33 cellular contexts compared by ENCODE assay signal in genomic region chrX:140602140-140602539, GRCh38.
"Had no signal": no experiment of that assay in that cellular context is flagged by ENCODE, and none has a peak within 500 bp of the region (broad histone marks: within the 10 kb centered on the region; RNA-seq: fewer than 3 reads in every experiment).

No MANE protein-coding gene starts in this region.

- H3K36me3 ChIP-seq: MG63, Peyer's patch, SJSA1 had no signal

- H3K9ac ChIP-seq: SK-N-SH had no signal

- ATAC-seq: PC-3 had no signal

- H3K9me3 ChIP-seq: MG63, SJSA1, SK-N-SH had no signal

- DNase-seq: Kasumi-1, MG63, NCI-H1048, NCI-H1092 treated with DMSO at 0.1 percent for 48 hours, NCI-H1105 treated with DMSO at 0.1 percent for 48 hours, NCI-H1417, NCI-H1436, NCI-H146, NCI-H1694, NCI-H187, NCI-H1930, NCI-H2029 treated with DMSO at 0.1 percent for 48 hours, NCI-H2081 treated with DMSO at 0.1 percent for 48 hours, NCI-H2107, NCI-H2171, NCI-H226, NCI-H446 treated with DMSO at 0.1 percent for 48 hours, NCI-H510A, NCI-H524, NCI-H526, NCI-H69, NCI-H748 treated with DMSO at 0.1 percent for 48 hours, NCI-H82, OCI-M1, PC-3, Peyer's patch, Right ventricle myocardium superior, RPMI8226, SHP77 treated with DMSO at 0.1 percent for 48 hours, SK-N-SH, SW 1271, T-helper 1 cell had no signal

- H3K4me3 ChIP-seq: MG63, Peyer's patch, SJSA1 had no signal

- H3K27ac ChIP-seq: Peyer's patch, SJSA1 had no signal

- H3K27me3 ChIP-seq: MG63, Peyer's patch, SJSA1 had no signal

- H3K4me1 ChIP-seq: Peyer's patch, SJSA1 had no signal
